10 cellular contexts compared by ENCODE assay signal in the genomic region with DNA sequence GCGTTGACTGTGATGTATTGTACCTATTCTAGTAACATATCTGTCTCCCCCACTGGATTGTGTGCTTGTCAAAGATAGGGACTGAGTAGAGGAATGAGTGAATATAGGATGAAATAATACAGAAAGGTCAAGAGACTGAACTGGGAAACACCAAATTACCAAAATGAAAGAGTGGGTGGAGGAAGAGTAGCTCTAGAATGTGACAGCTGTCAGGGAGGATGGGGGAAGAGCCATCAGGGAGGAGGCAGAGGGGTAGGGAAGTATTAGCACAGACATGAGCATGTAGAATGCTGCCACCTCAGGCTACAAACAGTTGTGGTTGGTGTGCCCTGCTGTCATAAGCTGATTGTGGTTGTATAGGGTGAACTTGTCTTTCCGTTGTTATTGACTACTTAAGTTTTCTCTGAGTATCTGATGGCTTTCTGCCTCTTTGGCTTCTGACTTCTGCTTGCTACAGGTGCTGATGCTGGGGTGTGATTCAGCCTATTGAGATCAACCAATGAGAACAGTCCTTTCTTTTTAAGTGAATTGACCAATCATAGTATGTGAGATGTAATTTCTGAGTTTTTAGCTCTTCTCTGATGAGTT. TPM values are rescaled to one million over a fixed set of nuclear protein-coding genes. Genes with fewer than 3 reads are reported as not detected.
A peak's percentile ranks its signal among the peaks of the same experiment; 100 is the strongest.
DNase-seq lines count a peak whose midpoint lies in the region; ATAC-seq, FAIRE-seq and TF ChIP-seq lines count a peak whose summit lies in the region.
"Had no signal": no experiment of that assay in that cellular context is flagged by ENCODE, and none has a peak within 500 bp of the region (broad histone marks: within the 10 kb centered on the region; RNA-seq: fewer than 3 reads in every experiment).

No MANE protein-coding gene starts in this region.

- no peak overlapping the region for H3K4me3 ChIP-seq in bronchial epithelial cell (ENCODE audit: low read depth, low read length)
- H3K4me3 ChIP-seq: upper lobe of left lung had no signal

- DNase-seq in ACHN (peak; percentile 29), UCSD-AML1 (lab: John Stamatoyannopoulos, UW; ENCODE audit: unreplicated experiment) (peak; percentile 12), bronchial epithelial cell (ENCODE audit: low read depth) (peak; percentile 69), iPS-NIHi7 (ENCODE audit: extremely low spot score) (no peak), NCI-H1436 (lab: John Stamatoyannopoulos, UW) (no peak)
- DNase-seq in stimulated activated CD4-positive, alpha-beta T cell treated with anti-CD3 and anti-CD28 coated beads, TNF-alpha, amount 100 ng/mL, for 4 hours (ENCODE audit: low read depth in 3 of 3), result peak in 2 of 3 experiments; percentile 35 to 41
- DNase-seq: upper lobe of left lung had no signal

- no peak for TF ChIP-seq CTCF in bronchial epithelial cell (IDR thresholded peaks at IDR 0.05; ENCODE audit: insufficient read depth, low read length, severe bottlenecking)

- ATAC-seq in GM19351 (IDR thresholded peaks at IDR 0.05; ENCODE audit: unreplicated experiment) (peak; percentile 71), HG03442 (IDR thresholded peaks at IDR 0.05; ENCODE audit: unreplicated experiment) (peak; percentile 41)

- no peaks in the 10 kb centered on the region for H3K27me3 ChIP-seq in bronchial epithelial cell (ENCODE audit: control insufficient read depth, insufficient read depth, low read length)
- H3K27me3 ChIP-seq: upper lobe of left lung had no signal

- no peaks in the 10 kb centered on the region for H3K36me3 ChIP-seq in bronchial epithelial cell (ENCODE audit: control insufficient read depth, insufficient read depth, low read length)
- H3K36me3 ChIP-seq: upper lobe of left lung had no signal

- in situ Hi-C loops in ACHN (cut with HindIII; ENCODE audit: low pct_ligation_motif_present, low pct_unique_long_range_greater_than_20kb, low sequenced_read_pairs), result no loop called here

- FAIRE-seq in bronchial epithelial cell (lab: Jason Lieb, UNC), result no peak
- FAIRE-seq: G401.6 had no signal

RNA-seq across cellular contexts. Expression of gene CCSER2, which starts 5.6 kb away (rescaled TPM):
- total RNA-seq in bronchial epithelial cell, result 22.4 and 25.2 TPM in 2 replicates

Comparison
In these comparisons a context has a peak if more than half of its experiments do, and no peak if none do; other contexts are left out.
1. DNase-seq: peak in ACHN (single experiment), UCSD-AML1 (single experiment), bronchial epithelial cell (single experiment) and stimulated activated CD4-positive, alpha-beta T cell treated with anti-CD3 and anti-CD28 coated beads, TNF-alpha, amount 100 ng/mL, for 4 hours (2 of 3); none in iPS-NIHi7 (single experiment) and NCI-H1436 (single experiment).